ENCODE assay signal across 10 cellular contexts in genomic region chr20:35453647-35454046, GRCh38. TPM values are rescaled to one million over a fixed set of nuclear protein-coding genes. Genes with fewer than 3 reads are reported as not detected.
DNase-seq lines count a peak whose midpoint lies in the region; ATAC-seq and TF ChIP-seq lines count a peak whose summit lies in the region.
"Had no signal": no experiment of that assay in that cellular context is flagged by ENCODE, and none has a peak within 500 bp of the region (broad histone marks: within the 10 kb centered on the region; RNA-seq: fewer than 3 reads in every experiment).

No MANE protein-coding gene starts in this region.

- TF ChIP-seq CTCF in CD4-positive, alpha-beta T cell (IDR thresholded peaks at IDR 0.05), result no peak
- TF ChIP-seq CTCF in KMS-11 (conservative IDR thresholded peaks at IDR 0.05; ENCODE audit: low read depth, low read length) (no peak), astrocyte of the spinal cord (IDR thresholded peaks at IDR 0.05; ENCODE audit: low read depth, low read length) (no peak)

- H3K4me1 Mint-ChIP-seq in CD4-positive, alpha-beta T cell (ENCODE audit: low read depth), result peaks cover 29% of the 10 kb centered on the region
- H3K4me1 Mint-ChIP-seq in natural killer cell treated with Interleukin-12 subunit alpha and Interleukin-12 subunit beta and Interleukin-15 and Interleukin-18, amount 100 ng/mL, for 72 hours (ENCODE audit: low read depth in 2 of 2), result peaks cover 10 to 11% of the 10 kb centered on the region in 2 donors

- H2AFZ ChIP-seq in KMS-11 (ENCODE audit: low read depth), result peak overlapping the region; percentile 67; the same call in 1 of the 2 replicates

- no peak overlapping the region for H3K4me3 ChIP-seq in KMS-11 (IDR thresholded peaks at IDR 0.05; ENCODE audit: insufficient read depth, low read depth, low read length)
- H3K4me3 ChIP-seq in astrocyte of the spinal cord (ENCODE audit: low read depth, low read length), result peak overlapping the region; percentile 77

- POLR2A ChIA-PET in CD4-positive, alpha-beta T cell (lab: Charles Lee), result interaction anchor here (2.8 to 4.4 kb wide), 4 partner anchors 37 to 500 kb away, joined by 20 to 36 read pairs (median 29); partner anchors contain the start of genes RBM39, SCAND1 and UQCC1

- H3K27ac Mint-ChIP-seq in CD4-positive, alpha-beta T cell, result peak overlapping the region; percentile 87
- peak overlapping the region in 1 of 2 donors; percentile 94 for H3K27ac Mint-ChIP-seq in natural killer cell treated with Interleukin-12 subunit alpha and Interleukin-12 subunit beta and Interleukin-15 and Interleukin-18, amount 100 ng/mL, for 72 hours

- no peaks in the 10 kb centered on the region for H4K20me1 ChIP-seq in KMS-11 (ENCODE audit: insufficient read depth)

- in situ Hi-C loops in astrocyte of the spinal cord (cut with HindIII; ENCODE audit: low sequenced_read_pairs), result no loop called here

- no peaks in the 10 kb centered on the region for H3K9me3 ChIP-seq in CD4-positive, alpha-beta T cell (ENCODE audit: control insufficient read depth, low read length)
- H3K9me3 ChIP-seq: gastrocnemius medialis, neutrophil had no signal

- peak overlapping the region; percentile 97 for H3K4me3 Mint-ChIP-seq in CD4-positive, alpha-beta T cell
- H3K4me3 Mint-ChIP-seq in natural killer cell treated with Interleukin-12 subunit alpha and Interleukin-12 subunit beta and Interleukin-15 and Interleukin-18, amount 100 ng/mL, for 72 hours, result peak overlapping the region; percentile 36

- no peaks in the 10 kb centered on the region for H3K36me3 ChIP-seq in KMS-11 (ENCODE audit: insufficient read depth)
- H3K36me3 ChIP-seq: neutrophil had no signal

- peaks cover 18% of the 10 kb centered on the region for H3K4me1 ChIP-seq in KMS-11 (ENCODE audit: low read depth, poor library complexity, severe bottlenecking)

- H3K9me3 Mint-ChIP-seq in CD4-positive, alpha-beta T cell, result no peaks in the 10 kb centered on the region
- no peaks in the 10 kb centered on the region for H3K9me3 Mint-ChIP-seq in natural killer cell treated with Interleukin-12 subunit alpha and Interleukin-12 subunit beta and Interleukin-15 and Interleukin-18, amount 100 ng/mL, for 72 hours

- no peaks in the 10 kb centered on the region for H3K27me3 Mint-ChIP-seq in CD4-positive, alpha-beta T cell
- no peaks in the 10 kb centered on the region for H3K27me3 Mint-ChIP-seq in natural killer cell treated with Interleukin-12 subunit alpha and Interleukin-12 subunit beta and Interleukin-15 and Interleukin-18, amount 100 ng/mL, for 72 hours

- H3K27me3 ChIP-seq in CD4-positive, alpha-beta T cell (ENCODE audit: control insufficient read depth, insufficient read depth, low read length), result no peaks in the 10 kb centered on the region
- no peaks in the 10 kb centered on the region for H3K27me3 ChIP-seq in KMS-11 (ENCODE audit: insufficient read depth, low read depth)
- H3K27me3 ChIP-seq: gastrocnemius medialis, neutrophil had no signal

- peak overlapping the region; percentile 54; the same call in 1 of the 2 replicates for H3K4me2 ChIP-seq in KMS-11

- H3K27ac ChIP-seq in CD4-positive, alpha-beta T cell (ENCODE audit: low read depth, low read length), result no peak overlapping the region
- peak overlapping the region; percentile 81; the same call in 1 of the 2 replicates for H3K27ac ChIP-seq in KMS-11

- peaks cover 6% of the 10 kb centered on the region for H3K36me3 Mint-ChIP-seq in CD4-positive, alpha-beta T cell (ENCODE audit: low read depth)
- H3K36me3 Mint-ChIP-seq in natural killer cell treated with Interleukin-12 subunit alpha and Interleukin-12 subunit beta and Interleukin-15 and Interleukin-18, amount 100 ng/mL, for 72 hours, result no peaks in the 10 kb centered on the region

- CTCF ChIA-PET in CD4-positive, alpha-beta T cell (lab: Charles Lee), result interaction anchor here (0.7 to 2.4 kb wide), 4 partner anchors 9 to 501 kb away, joined by 3 to 9 read pairs (median 5); partner anchors contain the start of gene SCAND1

- ATAC-seq in CD4-positive, alpha-beta T cell (ENCODE audit: poor library complexity), result no peak
- ATAC-seq in natural killer cell treated with Interleukin-12 subunit alpha and Interleukin-12 subunit beta and Interleukin-15 and Interleukin-18, amount 100 ng/mL, for 72 hours, result no peak
- no peak for ATAC-seq in HG03439 (IDR thresholded peaks at IDR 0.05; ENCODE audit: unreplicated experiment)
- no peak for ATAC-seq in HG02623 (IDR thresholded peaks at IDR 0.05; ENCODE audit: unreplicated experiment)

- DNase-seq in CD4-positive, alpha-beta T cell, result no peak
- DNase-seq in astrocyte of the spinal cord (ENCODE audit: low read depth, low spot score) (no peak), NCI-H774 (lab: John Stamatoyannopoulos, UW) (no peak), NAMALWA (ENCODE audit: low spot score) (no peak)
- DNase-seq in natural killer cell treated with Interleukin-12 subunit alpha and Interleukin-12 subunit beta and Interleukin-15 and Interleukin-18, amount 100 ng/mL, for 72 hours (ENCODE audit: low spot score), result no peak
- DNase-seq: gastrocnemius medialis had no signal

- intact Hi-C loops in CD4-positive, alpha-beta T cell (cut with DNase I, micrococcal nuclease), result loop anchor here in 1 of 2 experiments (2.0 to 10.0 kb wide), 5 partner anchors 41 to 321 kb away; partner anchors contain the start of genes PHF20 and RBM39

- H3K79me2 ChIP-seq in KMS-11 (ENCODE audit: insufficient read depth, low read depth), result no peaks in the 10 kb centered on the region

- no peak overlapping the region for H3K9ac ChIP-seq in KMS-11

RNA-seq across cellular contexts. Expression of gene CEP250, which starts 1.8 kb away (rescaled TPM):
- 10 to 100 TPM; 27.6 to 33.1 TPM for total RNA-seq in CD4-positive, alpha-beta T cell
- total RNA-seq in natural killer cell treated with Interleukin-12 subunit alpha and Interleukin-12 subunit beta and Interleukin-15 and Interleukin-18, amount 100 ng/mL, for 72 hours, result 10 to 100 TPM; 67.5 to 90.0 TPM

RNA-seq across cellular contexts. Expression of gene GDF5, which starts 15.6 kb away (rescaled TPM):
- not detected for total RNA-seq in CD4-positive, alpha-beta T cell
- not detected for total RNA-seq in natural killer cell treated with Interleukin-12 subunit alpha and Interleukin-12 subunit beta and Interleukin-15 and Interleukin-18, amount 100 ng/mL, for 72 hours
- total RNA-seq: gastrocnemius medialis had no signal

RNA-seq across cellular contexts. Expression of gene UQCC1, which starts 41.9 kb away (rescaled TPM):
- 10 to 100 TPM; 18.7 to 19.9 TPM for total RNA-seq in CD4-positive, alpha-beta T cell
- total RNA-seq in natural killer cell treated with Interleukin-12 subunit alpha and Interleukin-12 subunit beta and Interleukin-15 and Interleukin-18, amount 100 ng/mL, for 72 hours, result 10 to 100 TPM; 61.5 to 68.9 TPM
